ENCODE assay signal across 11 cellular contexts in the genomic region with DNA sequence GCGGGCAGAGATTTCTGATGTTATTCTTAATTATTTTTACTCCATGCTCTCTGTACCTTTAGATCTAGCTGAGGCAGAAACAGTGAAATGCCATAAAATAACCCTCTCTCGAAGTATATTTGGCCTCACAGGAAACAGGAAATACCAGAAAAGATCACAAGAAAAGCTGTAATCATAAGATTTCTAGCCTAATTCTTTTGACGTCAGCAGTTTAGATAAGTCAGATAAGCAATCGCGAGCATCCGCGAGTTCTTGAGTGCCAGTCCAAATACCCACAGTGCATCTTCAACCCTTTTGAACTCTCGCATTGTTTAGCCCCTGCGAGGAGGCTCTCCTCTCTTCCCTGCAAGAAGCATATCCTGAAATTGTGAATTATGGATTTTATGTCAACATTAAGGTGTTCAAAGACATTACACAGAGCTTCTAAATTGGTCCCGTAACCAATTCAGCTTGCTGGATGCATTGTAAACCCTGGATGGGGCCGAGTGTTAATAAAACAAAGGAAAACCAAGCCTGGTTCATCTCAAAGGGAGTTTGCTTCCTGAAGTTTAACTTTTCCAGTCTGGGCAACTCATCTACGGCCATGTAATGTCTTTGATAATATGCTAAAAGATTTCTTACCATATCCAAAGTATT.
DNase-seq lines count a peak whose midpoint lies in the region; ATAC-seq and TF ChIP-seq lines count a peak whose summit lies in the region.
"Had no signal": no experiment of that assay in that cellular context is flagged by ENCODE, and none has a peak within 500 bp of the region (broad histone marks: within the 10 kb centered on the region; RNA-seq: fewer than 3 reads in every experiment).

No MANE protein-coding gene starts in this region.

- H3K9ac ChIP-seq in MM.1S (ENCODE audit: low read length) (no peak overlapping the region), colonic mucosa (ENCODE audit: low read depth in 2 of 2, low read length in 2 of 2) (no peak overlapping the region)

- H3K9me2 ChIP-seq in MM.1S (replicated peaks; ENCODE audit: insufficient read depth, low read length), result no peaks in the 10 kb centered on the region

- ATAC-seq in naive thymus-derived CD4-positive, alpha-beta T cell, result peak; percentile 79

- H3K4me1 ChIP-seq in MM.1S (ENCODE audit: low read length), result peaks cover 6% of the 10 kb centered on the region; the same call in 1 of the 2 replicates
- H3K4me1 ChIP-seq in colonic mucosa, result no peaks in the 10 kb centered on the region
- peaks cover 0 to 8% of the 10 kb centered on the region in 2 donors for H3K4me1 ChIP-seq in naive thymus-derived CD4-positive, alpha-beta T cell (ENCODE audit: control insufficient read depth in 2 of 2, insufficient read depth in 2 of 2, low read length in 2 of 2)

- H3K4me3 ChIP-seq in MM.1S (ENCODE audit: low read length) (no peak overlapping the region), colonic mucosa (no peak overlapping the region), MG63 (no peak overlapping the region)
- H3K4me3 ChIP-seq in naive thymus-derived CD4-positive, alpha-beta T cell (ENCODE audit: low read length), result no peak overlapping the region

- intact Hi-C loops in colonic mucosa (cut with DNase I), result no loop called here
- intact Hi-C loops in naive thymus-derived CD4-positive, alpha-beta T cell (cut with micrococcal nuclease), result no loop called here

- H2AFZ ChIP-seq in MM.1S (ENCODE audit: low read length), result no peak overlapping the region

- peaks cover 0 to 28% (median 0%) of the 10 kb centered on the region in 5 donors for H3K36me3 Mint-ChIP-seq in naive thymus-derived CD4-positive, alpha-beta T cell

- H3K9me3 ChIP-seq in MM.1S (replicated peaks; ENCODE audit: insufficient read depth, low read length), result no peaks in the 10 kb centered on the region
- H3K9me3 ChIP-seq in colonic mucosa, result no peaks in the 10 kb centered on the region
- H3K9me3 ChIP-seq in naive thymus-derived CD4-positive, alpha-beta T cell (ENCODE audit: control insufficient read depth in 2 of 3, low read length in 3 of 3), result no peaks in the 10 kb centered on the region
- H3K9me3 ChIP-seq in MG63, result no peaks in the 10 kb centered on the region

- H3K36me3 ChIP-seq in MM.1S (replicated peaks; ENCODE audit: insufficient read depth, low read length) (no peaks in the 10 kb centered on the region), colonic mucosa (no peaks in the 10 kb centered on the region), MG63 (no peaks in the 10 kb centered on the region)
- H3K36me3 ChIP-seq in naive thymus-derived CD4-positive, alpha-beta T cell (ENCODE audit: control insufficient read depth in 2 of 3, insufficient read depth in 3 of 3, low read length in 3 of 3), result no peaks in the 10 kb centered on the region

- POLR2A ChIA-PET in naive thymus-derived CD4-positive, alpha-beta T cell (lab: Charles Lee), result no interaction called here

- H3K27me3 ChIP-seq in MM.1S (replicated peaks; ENCODE audit: insufficient read depth, low read length) (no peaks in the 10 kb centered on the region), colonic mucosa (no peaks in the 10 kb centered on the region), MG63 (no peaks in the 10 kb centered on the region)
- H3K27me3 ChIP-seq in naive thymus-derived CD4-positive, alpha-beta T cell (ENCODE audit: control insufficient read depth in 2 of 2, insufficient read depth in 2 of 2, low read length in 2 of 2), result no peaks in the 10 kb centered on the region

- DNase-seq in CD1c-positive myeloid dendritic cell (ENCODE audit: extremely low spot score) (peak; percentile 3), MM.1S (peak; percentile 16), colonic mucosa (no peak), NCI-H2171 treated with DMSO at 0.1 percent for 48 hours (lab: John Stamatoyannopoulos, UW) (no peak), MG63 (no peak), NCI-H526 (lab: John Stamatoyannopoulos, UW) (no peak), NCI-H128 (lab: John Stamatoyannopoulos, UW; ENCODE audit: unreplicated experiment) (no peak)
- DNase-seq in naive thymus-derived CD4-positive, alpha-beta T cell, result peak in 7 of 9 donors; percentile 42 to 75 (median 57)
- DNase-seq: activated gamma-delta T cell, DMS53, NCI-H510A treated with DMSO at 0.1 percent for 48 hours had no signal

- peaks cover 0 to 9% (median 0%) of the 10 kb centered on the region in 11 donors for H3K9me3 Mint-ChIP-seq in naive thymus-derived CD4-positive, alpha-beta T cell

- peak overlapping the region; percentile 63 to 90 (median 78) for H3K27ac Mint-ChIP-seq in naive thymus-derived CD4-positive, alpha-beta T cell

- no peak overlapping the region for H3K27ac ChIP-seq in MM.1S (ENCODE audit: low read length)
- peak overlapping the region; percentile 19 for H3K27ac ChIP-seq in colonic mucosa
- H3K27ac ChIP-seq in naive thymus-derived CD4-positive, alpha-beta T cell (ENCODE audit: low read depth, low read length), result no peak overlapping the region

- H4K20me1 ChIP-seq in MM.1S (ENCODE audit: insufficient read depth, low read length), result no peaks in the 10 kb centered on the region

- peaks cover 8 to 26% (median 24%) of the 10 kb centered on the region in 7 donors for H3K4me1 Mint-ChIP-seq in naive thymus-derived CD4-positive, alpha-beta T cell

- no peak for TF ChIP-seq CTCF in MM.1S (IDR thresholded peaks at IDR 0.05; ENCODE audit: low read length)
- TF ChIP-seq CTCF in colonic mucosa (IDR thresholded peaks at IDR 0.05), result no peak

- H3F3A ChIP-seq in MM.1S (ENCODE audit: insufficient read depth, low read length), result no peaks in the 10 kb centered on the region

- CTCF ChIA-PET in naive thymus-derived CD4-positive, alpha-beta T cell (lab: Charles Lee), result no interaction called here

- no peak overlapping the region for H3K4me2 ChIP-seq in MM.1S (ENCODE audit: low read depth, low read length)

- H3K79me2 ChIP-seq in MM.1S (ENCODE audit: low read length), result no peaks in the 10 kb centered on the region

- H3K4me3 Mint-ChIP-seq in naive thymus-derived CD4-positive, alpha-beta T cell, result peak overlapping the region; percentile 6 to 77 (median 68)

- H3K27me3 Mint-ChIP-seq in naive thymus-derived CD4-positive, alpha-beta T cell, result no peaks in the 10 kb centered on the region

Comparison
In these comparisons a context has a peak if more than half of its experiments do, and no peak if none do; other contexts are left out.
1. DNase-seq: peak in CD1c-positive myeloid dendritic cell (single experiment), MM.1S (single experiment) and naive thymus-derived CD4-positive, alpha-beta T cell (7 of 9); none in colonic mucosa (single experiment), NCI-H2171 treated with DMSO at 0.1 percent for 48 hours (single experiment), MG63 (single experiment), NCI-H526 (0 of 2) and NCI-H128 (single experiment).